9 cellular contexts compared by ENCODE assay signal in genomic region chr11:123653405-123653996, GRCh38. TPM values are rescaled to one million over a fixed set of nuclear protein-coding genes. Genes with fewer than 3 reads are reported as not detected.
DNase-seq lines count a peak whose midpoint lies in the region; ATAC-seq and TF ChIP-seq lines count a peak whose summit lies in the region.
"Had no signal": no experiment of that assay in that cellular context is flagged by ENCODE, and none has a peak within 500 bp of the region (broad histone marks: within the 10 kb centered on the region; RNA-seq: fewer than 3 reads in every experiment).

No MANE protein-coding gene starts in this region.

- H3K27ac ChIP-seq in SK-N-SH (ENCODE audit: low read depth in 2 of 2, low read length in 1 of 2) (peak overlapping the region in 1 of 2 experiments; percentile 71; a peak in 2 of 4 replicates), heart right ventricle (peak overlapping the region in 6 of 10 donors; percentile 70 to 87 (median 77)), spleen (no peak overlapping the region)

- CTCF ChIA-PET in activated CD4-positive, alpha-beta T cell treated with anti-CD3 and anti-CD28 coated beads for 36 hours (lab: Charles Lee): interaction anchor here (0.6 to 1.8 kb wide), 7 partner anchors 10 to 336 kb away, joined by 3 to 8 read pairs (median 5); no protein-coding TSS in a partner anchor
- CTCF ChIA-PET in SK-N-SH (lab: Yijun Ruan, JAX): interaction anchor here (0.6 to 14.4 kb wide), 31 partner anchors 13 to 95 kb away, joined by 3 to 388 read pairs (median 5); no protein-coding TSS in a partner anchor

- no peak for TF ChIP-seq EP300 in SK-N-SH (IDR thresholded peaks at IDR 0.05; ENCODE audit: borderline replicate concordance in 1 of 2, low read depth in 1 of 2, low read length in 1 of 2)

- intact Hi-C loops in activated CD4-positive, alpha-beta T cell treated with anti-CD3 and anti-CD28 coated beads for 36 hours (cut with DNase I, micrococcal nuclease): no loop called here
- intact Hi-C loops in heart right ventricle (cut with DNase I) (loop anchor here in 1 of 10 donors (5.0 kb wide), 1 partner anchor 49 kb away; no protein-coding TSS in a partner anchor), spleen (cut with DNase I; ENCODE audit: low total_unique reads) (no loop called here)

- no peak overlapping the region for H3K9ac ChIP-seq in SK-N-SH

- H3K4me3 Mint-ChIP-seq in activated CD4-positive, alpha-beta T cell treated with anti-CD3 and anti-CD28 coated beads for 36 hours: peak overlapping the region; percentile 52

- TF ChIP-seq POLR2A in spleen (IDR thresholded peaks at IDR 0.05): no peak

- peak overlapping the region; percentile 96 for H3K4me2 ChIP-seq in SK-N-SH

- H3K27ac Mint-ChIP-seq in activated CD4-positive, alpha-beta T cell treated with anti-CD3 and anti-CD28 coated beads for 36 hours: no peak overlapping the region

- no peaks in the 10 kb centered on the region for H3K79me2 ChIP-seq in SK-N-SH (ENCODE audit: insufficient read depth)

- peaks cover 42% of the 10 kb centered on the region for H3K27me3 Mint-ChIP-seq in activated CD4-positive, alpha-beta T cell treated with anti-CD3 and anti-CD28 coated beads for 36 hours

- H3K36me3 ChIP-seq in SK-N-SH (replicated peaks in 1 of 2; ENCODE audit: control insufficient read depth in 1 of 2, insufficient read depth in 2 of 2, low read length in 1 of 2) (no peaks in the 10 kb centered on the region), heart right ventricle (no peaks in the 10 kb centered on the region), spleen (no peaks in the 10 kb centered on the region)

- H3K27me3 ChIP-seq in SK-N-SH (ENCODE audit: insufficient read depth) (peaks cover 15% of the 10 kb centered on the region; the same call in 1 of the 2 replicates), heart right ventricle (peaks cover 0 to 66% (median 0%) of the 10 kb centered on the region in 7 donors), spleen (replicated peaks in 1 of 7) (peaks cover 0 to 71% (median 23%) of the 10 kb centered on the region in 7 donors)

- H3K4me1 Mint-ChIP-seq in activated CD4-positive, alpha-beta T cell treated with anti-CD3 and anti-CD28 coated beads for 36 hours: peaks cover 2% of the 10 kb centered on the region

- peak overlapping the region; percentile 72 to 76 for H3K4me3 ChIP-seq in SK-N-SH (ENCODE audit: low read depth in 2 of 2, low read length in 1 of 2)
- H3K4me3 ChIP-seq in heart right ventricle: peak overlapping the region; percentile 45 to 78 (median 72)
- H3K4me3 ChIP-seq in spleen: peak overlapping the region; percentile 49 to 79 (median 59)

- H3K9me3 Mint-ChIP-seq in activated CD4-positive, alpha-beta T cell treated with anti-CD3 and anti-CD28 coated beads for 36 hours (ENCODE audit: low read depth): no peaks in the 10 kb centered on the region

- POLR2A ChIA-PET in activated CD4-positive, alpha-beta T cell treated with anti-CD3 and anti-CD28 coated beads for 36 hours (lab: Charles Lee): no interaction called here
- POLR2A ChIA-PET in SK-N-SH (lab: Yijun Ruan, JAX): interaction anchor here (0.8 to 2.2 kb wide), 6 partner anchors 12 to 58 kb away, joined by 3 to 13 read pairs (median 6); no protein-coding TSS in a partner anchor

- H3K4me1 ChIP-seq in SK-N-SH (ENCODE audit: control insufficient read depth in 1 of 2, insufficient read depth in 2 of 2, low read depth in 1 of 2, low read length in 1 of 2): peaks cover 0 to 21% of the 10 kb centered on the region in 2 experiments; a peak in 2 of 4 replicates
- H3K4me1 ChIP-seq in heart right ventricle: peaks cover 4 to 33% (median 21%) of the 10 kb centered on the region in 9 donors
- H3K4me1 ChIP-seq in spleen: peaks cover 7 to 23% (median 16%) of the 10 kb centered on the region in 6 donors

- TF ChIP-seq RAD21 in SK-N-SH (IDR thresholded peaks at IDR 0.05; ENCODE audit: low read length): peak; percentile 42; the same call in 1 of the 2 replicates

- no peaks in the 10 kb centered on the region for H4K20me1 ChIP-seq in SK-N-SH (ENCODE audit: insufficient read depth)

- H3K9me2 ChIP-seq in SK-N-SH: no peaks in the 10 kb centered on the region

- H3K9me3 ChIP-seq in SK-N-SH (no peaks in the 10 kb centered on the region), heart right ventricle (no peaks in the 10 kb centered on the region), spleen (no peaks in the 10 kb centered on the region)

- TF ChIP-seq CTCF in SK-N-SH (IDR thresholded peaks at IDR 0.05): peak; percentile 31
- TF ChIP-seq CTCF in heart right ventricle (IDR thresholded peaks at IDR 0.05): peak in 5 of 9 donors; percentile 6 to 33 (median 19)
- TF ChIP-seq CTCF in spleen (IDR thresholded peaks at IDR 0.05 in 8 of 11, conservative IDR thresholded peaks at IDR 0.05 in 3 of 11): no peak
- TF ChIP-seq CTCF in GM10266 (IDR thresholded peaks at IDR 0.05; ENCODE audit: control insufficient read depth, insufficient read depth, low read depth, missing control alignments): no peak

- DNase-seq in activated CD4-positive, alpha-beta T cell treated with anti-CD3 and anti-CD28 coated beads for 36 hours: no peak
- DNase-seq in activated CD4-positive, alpha-beta T cell treated with anti-CD3 and anti-CD28 coated beads for 4 hours: no peak
- no peak for DNase-seq in SK-N-SH
- no peak for DNase-seq in heart right ventricle
- DNase-seq in spleen: no peak
- DNase-seq in ureter (ENCODE audit: low spot score): no peak
- no peak for DNase-seq in GM10266 (ENCODE audit: extremely low spot score)

- 4% methylated on average over 17 of the region's 21 CpGs for WGBS in SK-N-SH (ENCODE audit: low lambda C conversion rate)
- WGBS in heart right ventricle, 2 donors: 4 to 5% methylated on average over 21 of the region's 21 CpGs
- 8 to 19% (median 9%) methylated on average over 7 to 21 of the region's 21 CpGs for WGBS in spleen, 5 donors

- no peaks in the 10 kb centered on the region for H3F3A ChIP-seq in SK-N-SH (replicated peaks; ENCODE audit: insufficient read depth)

- H3K36me3 Mint-ChIP-seq in activated CD4-positive, alpha-beta T cell treated with anti-CD3 and anti-CD28 coated beads for 36 hours (ENCODE audit: low read depth): no peaks in the 10 kb centered on the region

- no peak for ATAC-seq in activated CD4-positive, alpha-beta T cell treated with anti-CD3 and anti-CD28 coated beads for 36 hours
- ATAC-seq in heart right ventricle (peak in 4 of 8 donors; percentile 5 to 22 (median 11)), GM19328 (IDR thresholded peaks at IDR 0.05; ENCODE audit: unreplicated experiment) (no peak)

- H2AFZ ChIP-seq in SK-N-SH (ENCODE audit: low read depth): peak overlapping the region; percentile 93; the same call in 1 of the 2 replicates

TF ChIP-seq in SK-N-SH, 30 proteins besides CTCF, POLR2A, EP300 and RAD21:
- TF ChIP-seq NFIC (IDR thresholded peaks at IDR 0.05; ENCODE audit: borderline replicate concordance): no peak
- TF ChIP-seq FOXM1 (IDR thresholded peaks at IDR 0.05; ENCODE audit: low read depth): no peak
- 0 out of 2 replicates have a peak, but pooled peaks have one; percentile 20 for TF ChIP-seq SMC3 (IDR thresholded peaks at IDR 0.05; ENCODE audit: low read depth, low read length)
- no peak for TF ChIP-seq RXRA (IDR thresholded peaks at IDR 0.05; ENCODE audit: borderline replicate concordance, low read depth)

RNA-seq across cellular contexts. Expression of gene SCN3B, which starts 0.9 kb away (rescaled TPM):
- total RNA-seq in activated CD4-positive, alpha-beta T cell treated with anti-CD3 and anti-CD28 coated beads for 36 hours: not detected
- polyA plus RNA-seq in SK-N-SH (2012; rRNA removed) (0.23 and 0.44 TPM in 2 replicates), heart right ventricle (under 1 TPM; 0.78 to 0.80 TPM), spleen (under 1 TPM; 0.09 to 0.23 (median 0.13) TPM)
- 0.32 and 0.58 TPM in 2 replicates for polyA plus RNA-seq in SK-N-SH (2012; cell fraction: cytosol; rRNA removed)
- polyA plus RNA-seq in SK-N-SH (2012; cell fraction: nucleus; rRNA removed): 0.43 and 0.59 TPM in 2 replicates
- total RNA-seq in heart right ventricle (1 to 10 TPM in 7 of 10 donors, under 1 TPM in 3; 0.26 to 3.4 (median 1.7) TPM), spleen (1 to 10 TPM in 3 of 7 donors, under 1 TPM in 4; 0.44 to 1.7 (median 0.85) TPM), ureter (2.1 TPM)
- total RNA-seq: activated CD8-positive, alpha-beta memory T cell treated with anti-CD3 and anti-CD28 coated beads for 36 hours had no signal

Comparison
In these comparisons a context has a peak if more than half of its experiments do, and no peak if none do; other contexts are left out.
1. H3K27ac ChIP-seq: peak in heart right ventricle (6 of 10); none in spleen (0 of 8).
2. CTCF ChIP-seq: peak in SK-N-SH (single experiment) and heart right ventricle (5 of 9); none in spleen (0 of 11) and GM10266 (single experiment).
3. Peak in every context shown above with its lines, with median percentiles within 50 percentile points of each other: H3K4me3 ChIP-seq.